15 cellular contexts compared by ENCODE assay signal in the genomic region with DNA sequence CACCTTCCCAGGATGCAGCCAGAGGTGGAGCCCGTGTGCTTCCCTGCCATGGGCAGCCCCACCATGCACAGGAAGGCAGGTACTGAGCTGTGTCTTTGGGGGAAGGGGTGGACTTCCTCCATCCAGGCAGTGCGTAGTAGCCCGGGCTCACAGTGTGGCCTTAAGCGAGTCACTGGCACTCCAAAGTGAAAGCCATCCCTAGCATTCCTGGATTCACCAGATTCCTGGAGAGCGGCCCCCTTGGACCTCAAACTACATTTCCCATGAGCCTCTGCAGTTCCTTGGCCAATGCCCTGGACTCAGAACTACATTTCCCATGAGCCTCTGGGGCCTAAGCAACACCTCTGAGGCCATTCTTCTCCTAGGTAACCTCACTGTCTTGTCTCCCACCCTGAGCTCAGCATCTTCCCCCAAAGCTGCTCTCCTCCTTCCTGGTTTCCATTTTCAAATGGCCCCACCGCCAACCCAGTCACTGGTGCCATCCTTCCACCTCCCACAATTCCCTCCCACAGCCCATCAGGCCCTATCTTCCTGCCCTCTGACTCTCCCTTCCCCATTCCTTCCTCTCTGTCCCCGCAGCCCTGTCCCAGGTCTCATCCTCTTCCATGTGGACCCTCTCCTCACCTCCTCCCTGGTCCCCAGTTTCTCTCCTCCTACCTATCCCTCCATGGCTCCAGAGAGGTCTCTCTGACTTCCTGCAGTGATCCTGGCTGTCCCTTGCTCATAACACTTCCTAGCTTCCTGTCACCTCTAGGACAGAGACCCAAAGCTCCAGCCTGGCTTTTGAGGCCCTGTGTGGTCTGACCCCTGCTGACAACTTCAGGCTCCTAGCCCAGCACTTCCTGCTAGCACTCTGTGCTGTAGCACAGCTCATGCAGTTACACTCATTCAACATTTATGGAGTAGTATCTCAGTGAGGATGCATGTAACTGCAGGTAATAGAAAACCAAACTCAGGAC. TPM values are rescaled to one million over a fixed set of nuclear protein-coding genes. Genes with fewer than 3 reads are reported as not detected.
DNase-seq lines count a peak whose midpoint lies in the region; ATAC-seq and TF ChIP-seq lines count a peak whose summit lies in the region.
"Had no signal": no experiment of that assay in that cellular context is flagged by ENCODE, and none has a peak within 500 bp of the region (broad histone marks: within the 10 kb centered on the region; RNA-seq: fewer than 3 reads in every experiment).

A gene (plus strand): TSS at position 13 of the 959 bp plus-strand sequence. CDS start 0 bp downstream, at position 13.

- ATAC-seq in HG02763 (IDR thresholded peaks at IDR 0.05; ENCODE audit: unreplicated experiment): no peak
- ATAC-seq: esophagus mucosa had no signal

- no peaks in the 10 kb centered on the region for H3K36me3 Mint-ChIP-seq in neural progenitor cell

- no peak within 1 kb of the TSS for H3K4me3 ChIP-seq in WERI-Rb-1 (ENCODE audit: low read depth, low read length)
- no peak within 1 kb of the TSS for H3K4me3 ChIP-seq in neural progenitor cell
- H3K4me3 ChIP-seq: vagina had no signal

- no peaks in the 10 kb centered on the region for H3K4me1 ChIP-seq in neural progenitor cell
- H3K4me1 ChIP-seq: vagina had no signal

- H3K36me3 ChIP-seq in WERI-Rb-1 (no peaks in the 10 kb centered on the region), neural progenitor cell (no peaks in the 10 kb centered on the region)
- H3K36me3 ChIP-seq: vagina had no signal

- peak within 1 kb of the TSS; percentile 79 for H2AFZ ChIP-seq in neural progenitor cell (replicated peaks)

- H3K4me2 ChIP-seq in neural progenitor cell: peak within 1 kb of the TSS; percentile 18

- H3K9me3 Mint-ChIP-seq in neural progenitor cell: no peaks in the 10 kb centered on the region

- H4K20me1 ChIP-seq in neural progenitor cell (ENCODE audit: low read depth): no peaks in the 10 kb centered on the region

- H3K27me3 ChIP-seq in WERI-Rb-1 (ENCODE audit: insufficient read depth, low read depth, severe bottlenecking) (no peaks in the 10 kb centered on the region), neural progenitor cell (peaks cover 18% of the 10 kb centered on the region)

- H3K79me2 ChIP-seq in neural progenitor cell (ENCODE audit: low read depth): no peaks in the 10 kb centered on the region

- H3K4me1 Mint-ChIP-seq in neural progenitor cell: peaks cover 23% of the 10 kb centered on the region

- TF ChIP-seq CTCF in WERI-Rb-1 (IDR thresholded peaks at IDR 0.05; ENCODE audit: low read depth, low read length) (0 out of 2 replicates have a peak, but pooled peaks have one; percentile 2), neural progenitor cell (IDR thresholded peaks at IDR 0.05) (no peak)

- H3K9me3 ChIP-seq in WERI-Rb-1 (ENCODE audit: severe bottlenecking) (no peaks in the 10 kb centered on the region), neural progenitor cell (ENCODE audit: low read depth) (no peaks in the 10 kb centered on the region)
- H3K9me3 ChIP-seq: vagina had no signal

- H3F3A ChIP-seq in neural progenitor cell (ENCODE audit: low read depth): no peaks in the 10 kb centered on the region

- H3K9ac ChIP-seq in neural progenitor cell: no peak within 1 kb of the TSS

- peak within 1 kb of the TSS; percentile 4 for H3K4me3 Mint-ChIP-seq in neural progenitor cell

- H3K27ac ChIP-seq in WERI-Rb-1 (no peak within 1 kb of the TSS), neural progenitor cell (no peak within 1 kb of the TSS)
- H3K27ac ChIP-seq: vagina had no signal

- H3K27me3 Mint-ChIP-seq in neural progenitor cell (ENCODE audit: insufficient read depth, low read depth): peaks cover 15% of the 10 kb centered on the region

- peak within 1 kb of the TSS; percentile 65 for H3K27ac Mint-ChIP-seq in neural progenitor cell

- DNase-seq in NCI-H748 (lab: John Stamatoyannopoulos, UW; ENCODE audit: unreplicated experiment) (peak; percentile 28), NCI-H748 treated with DMSO at 0.1 percent for 48 hours (lab: John Stamatoyannopoulos, UW) (no peak), LHCN-M2 (ENCODE audit: low read depth) (peak; percentile 7), WERI-Rb-1 (peak; percentile 61), neural progenitor cell (ENCODE audit: low spot score) (peak; percentile 77), NCI-H146 (lab: John Stamatoyannopoulos, UW) (no peak), Kasumi-1 (lab: John Stamatoyannopoulos, UW) (no peak)
- DNase-seq: activated CD8-positive, alpha-beta memory T cell treated with anti-CD3 and anti-CD28 coated beads for 24 hours; aorta; NCI-H1092; Right ventricle myocardium superior had no signal

RNA-seq across cellular contexts. Expression of the gene that starts here (rescaled TPM):
- not detected in 2 replicates for total RNA-seq in LHCN-M2 (2014; rRNA removed)
- polyA plus RNA-seq in LHCN-M2 (2012): not detected
- total RNA-seq in neural progenitor cell (ENCODE audit: low replicate concordance): 1.3 and 6.0 TPM in 2 replicates
- total RNA-seq: aorta, esophagus mucosa, lung microvascular endothelial cell, vagina had no signal
- polyA plus RNA-seq: aorta had no signal

Comparison
In these comparisons a context has a peak if more than half of its experiments do, and no peak if none do; other contexts are left out.
1. DNase-seq: peak in NCI-H748 (single experiment), WERI-Rb-1 (single experiment) and neural progenitor cell (single experiment); none in NCI-H748 treated with DMSO at 0.1 percent for 48 hours (single experiment), NCI-H146 (single experiment) and Kasumi-1 (0 of 2).
2. Peak in DNase-seq in LHCN-M2; RNA of the gene not detected or under 1 TPM.